ENCODE assay signal across 8 cellular contexts in genomic region chr1:35080171-35080854, GRCh38. TPM values are rescaled to one million over a fixed set of nuclear protein-coding genes. Genes with fewer than 3 reads are reported as not detected.
DNase-seq lines count a peak whose midpoint lies in the region; ATAC-seq and TF ChIP-seq lines count a peak whose summit lies in the region.

No MANE protein-coding gene starts in this region.

- H3K27ac ChIP-seq in KOPT-K1 (ENCODE audit: low read depth, low read length, poor library complexity, severe bottlenecking) (peak overlapping the region; percentile 76), caudate nucleus (ENCODE audit: low read depth, low read length) (no peak overlapping the region)
- H3K27ac ChIP-seq in naive thymus-derived CD4-positive, alpha-beta T cell (ENCODE audit: low read depth, low read length) = peak overlapping the region; percentile 86

- H3K4me1 ChIP-seq in naive thymus-derived CD4-positive, alpha-beta T cell (ENCODE audit: control insufficient read depth in 2 of 2, insufficient read depth in 2 of 2, low read length in 2 of 2) = peaks cover 8 to 11% of the 10 kb centered on the region in 2 donors

- peaks cover 4 to 18% (median 10%) of the 10 kb centered on the region in 5 donors for H3K36me3 Mint-ChIP-seq in naive thymus-derived CD4-positive, alpha-beta T cell

- peaks cover 4% of the 10 kb centered on the region for H3K9me3 ChIP-seq in KOPT-K1 (ENCODE audit: insufficient read depth, low read length, poor library complexity, severe bottlenecking)
- H3K9me3 ChIP-seq in naive thymus-derived CD4-positive, alpha-beta T cell (ENCODE audit: control insufficient read depth in 2 of 3, low read length in 3 of 3) = no peaks in the 10 kb centered on the region

- H3K4me3 ChIP-seq in AG09309 (ENCODE audit: control insufficient read depth, low read depth, low read length) (peak overlapping the region; percentile 66), choroid plexus epithelial cell (ENCODE audit: low read depth, low read length) (peak overlapping the region; percentile 80)
- H3K4me3 ChIP-seq in naive thymus-derived CD4-positive, alpha-beta T cell (ENCODE audit: low read length) = peak overlapping the region; percentile 72

- peaks cover 0 to 12% (median 9%) of the 10 kb centered on the region in 5 donors for H3K27me3 Mint-ChIP-seq in naive thymus-derived CD4-positive, alpha-beta T cell

- no peak for DNase-seq in AG09309 (ENCODE audit: low read depth)
- DNase-seq in choroid plexus epithelial cell (ENCODE audit: low read depth) = no peak
- no peak for DNase-seq in naive thymus-derived CD4-positive, alpha-beta T cell
- no peak for DNase-seq in kidney tubule cell (ENCODE audit: low spot score)
- no peak for DNase-seq in caudate nucleus (lab: John Stamatoyannopoulos, UW)

- peaks cover 8% of the 10 kb centered on the region; the same call in 1 of the 2 replicates for H3K36me3 ChIP-seq in KOPT-K1 (ENCODE audit: insufficient read depth, low read length)
- no peaks in the 10 kb centered on the region for H3K36me3 ChIP-seq in naive thymus-derived CD4-positive, alpha-beta T cell (ENCODE audit: control insufficient read depth in 2 of 3, insufficient read depth in 3 of 3, low read length in 3 of 3)

- no peak for ATAC-seq in naive thymus-derived CD4-positive, alpha-beta T cell
- no peak for ATAC-seq in HG02884 (IDR thresholded peaks at IDR 0.05; ENCODE audit: unreplicated experiment)
- no peak for ATAC-seq in GM18498 (IDR thresholded peaks at IDR 0.05; ENCODE audit: unreplicated experiment)

- POLR2A ChIA-PET in naive thymus-derived CD4-positive, alpha-beta T cell (lab: Charles Lee) = interaction anchor here (0.7 to 1.5 kb wide), 3 partner anchors 50 to 708 kb away, joined by 3 to 13 read pairs (median 4); partner anchors contain the start of gene TMEM35B

- no peaks in the 10 kb centered on the region for H3K27me3 ChIP-seq in naive thymus-derived CD4-positive, alpha-beta T cell (ENCODE audit: control insufficient read depth in 2 of 2, insufficient read depth in 2 of 2, low read length in 2 of 2)

- H3K4me3 Mint-ChIP-seq in naive thymus-derived CD4-positive, alpha-beta T cell = peak overlapping the region; percentile 84 to 100 (median 98)

- H3K4me1 Mint-ChIP-seq in naive thymus-derived CD4-positive, alpha-beta T cell = peaks cover 21 to 57% (median 50%) of the 10 kb centered on the region in 7 donors

- CTCF ChIA-PET in naive thymus-derived CD4-positive, alpha-beta T cell (lab: Charles Lee) = no interaction called here

- peaks cover 0 to 9% (median 0%) of the 10 kb centered on the region in 11 donors for H3K9me3 Mint-ChIP-seq in naive thymus-derived CD4-positive, alpha-beta T cell

- intact Hi-C loops in naive thymus-derived CD4-positive, alpha-beta T cell (cut with micrococcal nuclease) = no loop called here

- peak overlapping the region; percentile 97 to 100 (median 99) for H3K27ac Mint-ChIP-seq in naive thymus-derived CD4-positive, alpha-beta T cell

- TF ChIP-seq CTCF in AG09309 (IDR thresholded peaks at IDR 0.05; ENCODE audit: control insufficient read depth, insufficient read depth, low read depth, low read length, missing control alignments) (no peak), choroid plexus epithelial cell (conservative IDR thresholded peaks at IDR 0.05; ENCODE audit: low read depth, low read length) (no peak)

RNA-seq across cellular contexts. Expression of gene ZMYM1, which starts 1.1 kb away (rescaled TPM):
- 10 to 100 TPM; 11.8 to 21.2 (median 13.9) TPM for total RNA-seq in naive thymus-derived CD4-positive, alpha-beta T cell
- 10 to 100 TPM; 15.5 to 18.4 TPM for polyA plus RNA-seq in naive thymus-derived CD4-positive, alpha-beta T cell

RNA-seq across cellular contexts. Expression of gene ZMYM6, which starts 48.6 kb away (rescaled TPM):
- 10 to 100 TPM; 26.2 to 46.3 (median 37.3) TPM for total RNA-seq in naive thymus-derived CD4-positive, alpha-beta T cell
- polyA plus RNA-seq in naive thymus-derived CD4-positive, alpha-beta T cell = 1 to 10 TPM; 7.1 to 8.7 TPM
